Comparison of ENCODE assay signal across 14 cellular contexts in genomic region chr11:105033344-105033743, GRCh38. TPM values are rescaled to one million over a fixed set of nuclear protein-coding genes. Genes with fewer than 3 reads are reported as not detected.
DNase-seq lines count a peak whose midpoint lies in the region; ATAC-seq, FAIRE-seq and TF ChIP-seq lines count a peak whose summit lies in the region.
"Had no signal": no experiment of that assay in that cellular context is flagged by ENCODE, and none has a peak within 500 bp of the region (broad histone marks: within the 10 kb centered on the region; RNA-seq: fewer than 3 reads in every experiment).

No MANE protein-coding gene starts in this region.

- no peak overlapping the region for H3K27ac ChIP-seq in ACC112 (ENCODE audit: low read depth, low read length)
- H3K27ac ChIP-seq: C4-2B, SJSA1 had no signal

- no peaks in the 10 kb centered on the region for H3K9me3 ChIP-seq in mononuclear cell (ENCODE audit: low read depth, low read length)
- H3K9me3 ChIP-seq: gastrocnemius medialis, SJSA1 had no signal

- H3K27me3 ChIP-seq in ACC112 (ENCODE audit: insufficient read depth, low read length) (no peaks in the 10 kb centered on the region), mononuclear cell (ENCODE audit: insufficient read depth, low read length) (no peaks in the 10 kb centered on the region)
- H3K27me3 ChIP-seq: gastrocnemius medialis, SJSA1 had no signal

- DNase-seq in GM20000 (ENCODE audit: low spot score): peak; percentile 5
- DNase-seq in MCF 10A (ENCODE audit: unreplicated experiment): no peak
- no peak for DNase-seq in NCI-H524 (lab: John Stamatoyannopoulos, UW)
- no peak for DNase-seq in D721Med (ENCODE audit: insufficient read length, low spot score)
- DNase-seq: gastrocnemius medialis, NCI-H446 treated with DMSO at 0.1 percent for 48 hours had no signal

- peak overlapping the region; percentile 90 for H3K27ac Mint-ChIP-seq in MCF 10A (ENCODE audit: low read depth, unreplicated experiment)

- H3K36me3 Mint-ChIP-seq in MCF 10A (ENCODE audit: insufficient read depth, unreplicated experiment): peaks cover 16% of the 10 kb centered on the region

- CTCF ChIA-PET in MCF 10A (lab: Yijun Ruan, JAX): no interaction called here

- peaks cover 31% of the 10 kb centered on the region for H3K4me1 Mint-ChIP-seq in MCF 10A (ENCODE audit: insufficient read depth, unreplicated experiment)

- POLR2A ChIA-PET in MCF 10A (lab: Yijun Ruan, JAX): interaction anchor here (0.9 to 1.5 kb wide), 6 partner anchors 10 to 69 kb away, joined by 3 to 12 read pairs (median 4); partner anchors contain the start of gene CASP4

- BruUV-seq in MCF 10A (replicated peaks; lab: Mats Ljungman, UMichigan): no TSS peak

- H3K36me3 ChIP-seq in ACC112 (ENCODE audit: insufficient read depth, low read length): peaks cover 21% of the 10 kb centered on the region
- H3K36me3 ChIP-seq: gastrocnemius medialis, SJSA1 had no signal

- H3K4me1 ChIP-seq in ACC112 (ENCODE audit: control insufficient read depth, insufficient read depth, low read length, unreplicated experiment) (peaks cover 21% of the 10 kb centered on the region), mononuclear cell (ENCODE audit: insufficient read depth, low read length) (peaks cover 63% of the 10 kb centered on the region)
- H3K4me1 ChIP-seq: SJSA1 had no signal

- H2AFZ ChIP-seq in ACC112 (ENCODE audit: low read length, unreplicated experiment): no peak overlapping the region

- intact Hi-C loops in MCF 10A (cut with micrococcal nuclease): no loop called here

- no peaks in the 10 kb centered on the region for H3K79me2 ChIP-seq in ACC112 (ENCODE audit: control insufficient read depth, insufficient read depth, low read length, unreplicated experiment)

- TF ChIP-seq CTCF in GM20000 (IDR thresholded peaks at IDR 0.05; ENCODE audit: extremely low read depth, missing control alignments) (no peak), MCF 10A (IDR thresholded peaks at IDR 0.05; ENCODE audit: unreplicated experiment) (no peak), D721Med (IDR thresholded peaks at IDR 0.05; ENCODE audit: insufficient read depth, missing control alignments) (no peak)

- no peaks in the 10 kb centered on the region for H3K9me3 Mint-ChIP-seq in MCF 10A (ENCODE audit: unreplicated experiment)

- peak overlapping the region; percentile 90 for H3K4me3 Mint-ChIP-seq in MCF 10A (ENCODE audit: unreplicated experiment)

- FAIRE-seq in D721Med (lab: Jason Lieb, UNC): no peak

- H3K4me3 ChIP-seq in ACC112 (ENCODE audit: low read depth, low read length) (peak overlapping the region; percentile 79; the same call in 1 of the 2 replicates), mononuclear cell (ENCODE audit: low read length) (peak overlapping the region; percentile 65)
- H3K4me3 ChIP-seq: SJSA1 had no signal

- ATAC-seq in GM19467 (IDR thresholded peaks at IDR 0.05; ENCODE audit: unreplicated experiment) (no peak), GM21619 (IDR thresholded peaks at IDR 0.05; ENCODE audit: unreplicated experiment) (no peak)
- ATAC-seq: gastrocnemius medialis had no signal

- no peaks in the 10 kb centered on the region for H3K27me3 Mint-ChIP-seq in MCF 10A (ENCODE audit: insufficient read depth, unreplicated experiment)

RNA-seq across cellular contexts. Expression of gene CASP1, which starts 1.6 kb away (rescaled TPM):
- total RNA-seq in MCF 10A (2022) (27.2 and 34.4 TPM in 2 replicates), mononuclear cell (99.5 TPM)

RNA-seq across cellular contexts. Expression of gene CASP5, which starts 10.4 kb away (rescaled TPM):
- total RNA-seq in MCF 10A (2022) (not detected in 2 replicates), mononuclear cell (0.84 TPM)
- total RNA-seq: activated CD8-positive, alpha-beta memory T cell treated with anti-CD3 and anti-CD28 coated beads for 36 hours; gastrocnemius medialis; lung microvascular endothelial cell; SJSA1 had no signal

RNA-seq across cellular contexts. Expression of gene CARD16, which starts 11.8 kb away (rescaled TPM):
- total RNA-seq in MCF 10A (2022) (14.0 and 14.4 TPM in 2 replicates), mononuclear cell (78.7 TPM)
